Comparison of ENCODE assay signal across 19 cellular contexts in the genomic region with DNA sequence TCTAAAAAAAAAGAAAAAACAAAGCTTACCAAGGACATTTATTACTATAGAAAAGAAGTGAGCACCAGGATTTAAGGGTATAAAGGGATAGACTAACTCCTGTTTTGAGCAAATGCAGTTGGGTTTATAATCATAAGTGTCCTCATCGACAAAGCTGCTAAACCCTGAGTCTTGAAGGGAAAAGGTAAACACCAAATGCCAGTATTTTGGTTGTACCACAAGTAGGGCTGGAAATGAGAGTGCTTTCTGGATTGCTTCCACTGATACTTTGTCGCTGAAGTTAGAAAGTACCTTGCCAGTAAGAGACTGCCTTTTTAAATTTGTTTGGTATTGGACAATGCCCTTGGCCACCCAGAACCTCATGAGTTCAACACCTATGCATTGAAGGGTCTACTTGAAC. TPM values are rescaled to one million over a fixed set of nuclear protein-coding genes. Genes with fewer than 3 reads are reported as not detected.
DNase-seq lines count a peak whose midpoint lies in the region; ATAC-seq and TF ChIP-seq lines count a peak whose summit lies in the region.
"Had no signal": no experiment of that assay in that cellular context is flagged by ENCODE, and none has a peak within 500 bp of the region (broad histone marks: within the 10 kb centered on the region; RNA-seq: fewer than 3 reads in every experiment).

No MANE protein-coding gene starts in this region.

- H3K27ac ChIP-seq in dorsolateral prefrontal cortex (peak overlapping the region in 32 of 59 donors; percentile 2 to 74 (median 30)), thoracic aorta (peak overlapping the region; percentile 6 to 33), aorta (ENCODE audit: low read depth in 1 of 2, low read length in 2 of 2) (peak overlapping the region; percentile 43 to 57), psoas muscle (no peak overlapping the region)
- H3K27ac ChIP-seq: 22Rv1, BLaER1, C4-2B had no signal

- intact Hi-C loops in dorsolateral prefrontal cortex (cut with DNase I) (no loop called here), aorta (cut with DNase I) (no loop called here), psoas muscle (cut with DNase I) (no loop called here)

- H3K27me3 ChIP-seq in dorsolateral prefrontal cortex, result no peaks in the 10 kb centered on the region
- H3K27me3 ChIP-seq in thoracic aorta (replicated peaks; ENCODE audit: insufficient read depth), result no peaks in the 10 kb centered on the region
- no peaks in the 10 kb centered on the region for H3K27me3 ChIP-seq in aorta (ENCODE audit: control insufficient read depth in 1 of 2, insufficient read depth in 2 of 2, low read length in 1 of 2)
- no peaks in the 10 kb centered on the region for H3K27me3 ChIP-seq in psoas muscle (ENCODE audit: insufficient read depth in 3 of 3, low read length in 2 of 3)
- H3K27me3 ChIP-seq: BLaER1 had no signal

- ATAC-seq in thoracic aorta (ENCODE audit: insufficient number of reproducible peaks, low FRiP score, low read depth), result no peak
- ATAC-seq in aorta (ENCODE audit: low FRiP score), result no peak
- no peak for ATAC-seq in psoas muscle
- ATAC-seq: CD8-positive, alpha-beta T cell; GM23338; HCT116 had no signal

- H3K9me3 ChIP-seq in thoracic aorta, result no peaks in the 10 kb centered on the region
- H3K9me3 ChIP-seq in aorta (ENCODE audit: control insufficient read depth, low read length), result no peaks in the 10 kb centered on the region
- H3K9me3 ChIP-seq in psoas muscle, result no peaks in the 10 kb centered on the region
- H3K9me3 ChIP-seq: BLaER1 had no signal

- DNase-seq in NCI-H2171 treated with DMSO at 0.1 percent for 48 hours (lab: John Stamatoyannopoulos, UW), result peak; percentile 1
- no peak for DNase-seq in NCI-H2171 (lab: John Stamatoyannopoulos, UW)
- DNase-seq in dorsolateral prefrontal cortex, result no peak
- no peak for DNase-seq in thoracic aorta (ENCODE audit: low spot score)
- no peak for DNase-seq in aorta
- no peak for DNase-seq in activated CD4-positive, alpha-beta T cell treated with anti-CD3 and anti-CD28 coated beads, Interleukin-2, amount 50 U/mL, for 4 hours
- DNase-seq in KG1 (lab: John Stamatoyannopoulos, UW), result no peak
- no peak for DNase-seq in psoas muscle
- DNase-seq: CD4-positive, CD25-positive, alpha-beta regulatory T cell; CD8-positive, alpha-beta T cell; DMS 273 treated with DMSO at 0.1 percent for 48 hours; DMS79 treated with DMSO at 0.1 percent for 48 hours; GF-D8; H9 had no signal

- H3K4me3 ChIP-seq in dorsolateral prefrontal cortex (peak overlapping the region in 1 of 59 donors; percentile 2), thoracic aorta (no peak overlapping the region), aorta (ENCODE audit: low read length in 2 of 2) (no peak overlapping the region), psoas muscle (no peak overlapping the region)
- H3K4me3 ChIP-seq: BLaER1, GM23338 had no signal

- H3K4me1 ChIP-seq in thoracic aorta (ENCODE audit: control insufficient read depth in 1 of 2, low read depth in 2 of 2) (peaks cover 52 to 69% of the 10 kb centered on the region in 2 donors), aorta (ENCODE audit: control insufficient read depth in 1 of 2, insufficient read depth in 2 of 2, low read length in 2 of 2) (peaks cover 9 to 10% of the 10 kb centered on the region in 2 donors), psoas muscle (peaks cover 38% of the 10 kb centered on the region)
- H3K4me1 ChIP-seq: BLaER1 had no signal

- no peak for TF ChIP-seq CTCF in dorsolateral prefrontal cortex (IDR thresholded peaks at IDR 0.05 in 54 of 56, conservative IDR thresholded peaks at IDR 0.05 in 2 of 56; ENCODE audit: low read depth in 1 of 56, partially characterized antibody in 56 of 56)
- TF ChIP-seq CTCF in thoracic aorta (IDR thresholded peaks at IDR 0.05), result no peak
- TF ChIP-seq CTCF in psoas muscle (IDR thresholded peaks at IDR 0.05), result no peak

- H3K36me3 ChIP-seq in thoracic aorta (no peaks in the 10 kb centered on the region), aorta (ENCODE audit: control insufficient read depth in 1 of 2, insufficient read depth in 2 of 2, low read length in 1 of 2) (no peaks in the 10 kb centered on the region), psoas muscle (ENCODE audit: insufficient read depth in 1 of 2, low read depth in 1 of 2) (no peaks in the 10 kb centered on the region)

- 9 to 12% methylated on average over 2 of the region's 2 CpGs for WGBS in aorta, 2 donors
- 64 to 92% (median 74%) methylated on average over 2 of the region's 2 CpGs for WGBS in psoas muscle, 3 donors

RNA-seq across cellular contexts. Expression of a gene that starts 53.7 kb away (rescaled TPM):
- total RNA-seq in dorsolateral prefrontal cortex, result 100 to 1,000 TPM; 146 to 279 (median 196) TPM
- 100 to 1,000 TPM; 116 to 140 TPM for total RNA-seq in thoracic aorta
- 100 to 1,000 TPM; 127 to 177 TPM for total RNA-seq in aorta
- polyA plus RNA-seq in aorta, result 10 to 100 TPM in 1 of 2 donors, 1 to 10 TPM in 1; 3.4 to 12.0 TPM
- 10 to 100 TPM; 38.2 to 54.2 (median 49.0) TPM for total RNA-seq in psoas muscle
- 1 to 10 TPM; 3.2 to 10.0 (median 4.4) TPM for polyA plus RNA-seq in psoas muscle
- total RNA-seq: CD8-positive, alpha-beta T cell had no signal
- polyA plus RNA-seq: CD4-positive, CD25-positive, alpha-beta regulatory T cell had no signal
